ENCODE assay signal across 25 cellular contexts in genomic region chr14:56046546-56046945, GRCh38.
"Had no signal": no experiment of that assay in that cellular context is flagged by ENCODE, and none has a peak within 500 bp of the region (broad histone marks: within the 10 kb centered on the region; RNA-seq: fewer than 3 reads in every experiment).

No MANE protein-coding gene starts in this region.

- H3K4me3 ChIP-seq: esophagus muscularis mucosa, gastroesophageal sphincter, heart left ventricle, lower lobe of right lung, pancreas, right lobe of liver, smooth muscle cell, stomach, thyroid gland, vagina had no signal

- H3K27ac Mint-ChIP-seq: effector memory CD8-positive, alpha-beta T cell; natural killer cell; progenitor cell of endocrine pancreas; stimulated activated effector memory CD8-positive, alpha-beta T cell treated with anti-CD3 and anti-CD28 coated beads, Interleukin-12 subunit alpha, Interleukin-12 subunit beta, amount 100 ng/mL, for 72 hours had no signal

- H3K9me3 ChIP-seq: esophagus muscularis mucosa, gastroesophageal sphincter, heart left ventricle, lower lobe of right lung, pancreas, right lobe of liver, stomach, thyroid gland, vagina had no signal

- H3K4me1 Mint-ChIP-seq: natural killer cell; stimulated activated effector memory CD8-positive, alpha-beta T cell treated with anti-CD3 and anti-CD28 coated beads, Interleukin-12 subunit alpha, Interleukin-12 subunit beta, amount 100 ng/mL, for 72 hours had no signal

- H3K27me3 ChIP-seq: esophagus muscularis mucosa, gastroesophageal sphincter, heart left ventricle, pancreas, right lobe of liver, stomach, thyroid gland, vagina had no signal

- ATAC-seq: effector memory CD8-positive, alpha-beta T cell; foreskin keratinocyte; gastroesophageal sphincter; heart left ventricle; left cardiac atrium; left ventricle myocardium superior; lower lobe of right lung; natural killer cell; pancreas; right lobe of liver; stimulated activated effector memory CD8-positive, alpha-beta T cell treated with anti-CD3 and anti-CD28 coated beads, Interleukin-12 subunit alpha, Interleukin-12 subunit beta, amount 100 ng/mL, for 72 hours had no signal

- H3K4me3 Mint-ChIP-seq: effector memory CD8-positive, alpha-beta T cell; natural killer cell; stimulated activated effector memory CD8-positive, alpha-beta T cell treated with anti-CD3 and anti-CD28 coated beads, Interleukin-12 subunit alpha, Interleukin-12 subunit beta, amount 100 ng/mL, for 72 hours had no signal

- H3K4me1 ChIP-seq: esophagus muscularis mucosa, foreskin keratinocyte, gastroesophageal sphincter, heart left ventricle, lower lobe of right lung, pancreas, right lobe of liver, stomach, thyroid gland, vagina had no signal

- DNase-seq: cortex of kidney; effector memory CD8-positive, alpha-beta T cell; foreskin keratinocyte; heart left ventricle; hippocampal formation; left cardiac atrium; left ventricle myocardium superior; lower lobe of right lung; natural killer cell; occipital lobe; pancreas; right lobe of liver; stimulated activated CD4-positive, alpha-beta T cell treated with anti-CD3 and anti-CD28 coated beads, Interleukin-12 subunit alpha, Interleukin-12 subunit beta, amount 100 ng/mL, for 4 hours; stimulated activated CD4-positive, alpha-beta T cell treated with anti-CD3 and anti-CD28 coated beads, Interleukin-1b, Interleukin-23, amount 100 ng/mL, for 48 hours; stimulated activated CD4-positive, alpha-beta T cell treated with anti-CD3 and anti-CD28 coated beads, Interleukin-4, amount 100 ng/mL, for 24 hours; stimulated activated naive CD4-positive, alpha-beta T cell treated with Interleukin-2 at 50 U/mL for 16 hours; stomach; thyroid gland had no signal

- H3K36me3 ChIP-seq: esophagus muscularis mucosa, gastroesophageal sphincter, heart left ventricle, lower lobe of right lung, pancreas, right lobe of liver, stomach, thyroid gland, vagina had no signal

- H3K36me3 Mint-ChIP-seq: natural killer cell; stimulated activated effector memory CD8-positive, alpha-beta T cell treated with anti-CD3 and anti-CD28 coated beads, Interleukin-12 subunit alpha, Interleukin-12 subunit beta, amount 100 ng/mL, for 72 hours had no signal

- H3K9me3 Mint-ChIP-seq: effector memory CD8-positive, alpha-beta T cell; natural killer cell; stimulated activated effector memory CD8-positive, alpha-beta T cell treated with anti-CD3 and anti-CD28 coated beads, Interleukin-12 subunit alpha, Interleukin-12 subunit beta, amount 100 ng/mL, for 72 hours had no signal

- H3K27ac ChIP-seq: epithelial cell of prostate, esophagus muscularis mucosa, foreskin keratinocyte, gastroesophageal sphincter, heart left ventricle, lower lobe of right lung, pancreas, right lobe of liver, stomach, thyroid gland, vagina had no signal
